10 cellular contexts compared by ENCODE assay signal in the genomic region with DNA sequence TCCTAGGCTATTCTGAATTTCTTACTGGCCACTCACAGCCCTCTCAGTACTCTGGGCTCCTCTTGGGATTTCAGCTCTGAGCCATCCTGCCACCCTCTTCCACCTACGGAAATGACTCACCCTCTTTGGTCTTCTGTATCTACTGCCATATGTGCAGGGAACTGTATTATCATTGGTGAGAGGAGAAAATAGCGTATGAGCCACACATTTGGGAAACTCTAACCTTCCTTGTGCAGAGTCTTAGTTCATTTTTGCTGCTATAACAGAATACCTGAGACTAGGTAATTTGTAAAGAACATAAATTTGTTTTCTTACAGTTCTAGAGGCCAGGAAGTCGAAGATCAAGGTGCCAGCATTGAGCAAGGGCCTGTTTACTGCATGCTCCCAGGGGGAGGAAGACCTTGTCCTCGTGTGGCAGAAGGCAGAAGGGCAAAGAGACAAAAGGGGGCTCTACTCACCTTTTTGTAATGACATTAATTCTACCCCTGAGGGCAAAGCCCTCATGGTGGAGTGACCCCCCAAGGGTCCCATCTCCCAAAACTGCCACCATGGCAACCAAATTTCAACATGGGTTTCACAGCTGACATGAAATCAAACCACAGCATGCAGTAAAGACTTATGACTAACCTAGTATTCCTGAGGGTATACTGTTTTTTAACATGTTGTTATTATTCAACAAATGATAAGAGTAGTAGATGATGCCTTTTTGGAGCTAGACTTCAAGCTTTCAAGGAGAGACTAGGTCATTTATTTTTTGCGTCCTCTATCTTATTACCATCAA.
DNase-seq lines count a peak whose midpoint lies in the region; ATAC-seq, FAIRE-seq and TF ChIP-seq lines count a peak whose summit lies in the region.
"Had no signal": no experiment of that assay in that cellular context is flagged by ENCODE, and none has a peak within 500 bp of the region (broad histone marks: within the 10 kb centered on the region; RNA-seq: fewer than 3 reads in every experiment).

No MANE protein-coding gene starts in this region.

- H4K20me1 ChIP-seq in keratinocyte (ENCODE audit: control insufficient read depth, extremely low read depth, insufficient read depth, low read length): no peaks in the 10 kb centered on the region

- no peaks in the 10 kb centered on the region for H3K9me3 ChIP-seq in CD4-positive, CD25-positive, alpha-beta regulatory T cell (ENCODE audit: control insufficient read depth in 2 of 2, low read length in 2 of 2)
- no peaks in the 10 kb centered on the region for H3K9me3 ChIP-seq in HUES6 (ENCODE audit: control insufficient read depth, insufficient read depth, low read depth, low read length)
- no peaks in the 10 kb centered on the region for H3K9me3 ChIP-seq in keratinocyte (ENCODE audit: control insufficient read depth, low read depth, low read length)

- H3K4me3 Mint-ChIP-seq in CD4-positive, CD25-positive, alpha-beta regulatory T cell: peak overlapping the region in 2 of 4 donors; percentile 43 to 76
- H3K4me3 Mint-ChIP-seq in activated CD4-positive, alpha-beta memory T cell treated with anti-CD3 and anti-CD28 coated beads, Interleukin-2, amount 10 ng/mL, durations not matched to agents 7 days and 5 days: no peak overlapping the region

- peaks cover 0 to 2% (median 0%) of the 10 kb centered on the region in 7 donors for H3K9me3 Mint-ChIP-seq in CD4-positive, CD25-positive, alpha-beta regulatory T cell
- H3K9me3 Mint-ChIP-seq in activated CD4-positive, alpha-beta memory T cell treated with anti-CD3 and anti-CD28 coated beads, Interleukin-2, amount 10 ng/mL, durations not matched to agents 7 days and 5 days: no peaks in the 10 kb centered on the region

- no peaks in the 10 kb centered on the region for H3K27me3 Mint-ChIP-seq in CD4-positive, CD25-positive, alpha-beta regulatory T cell
- H3K27me3 Mint-ChIP-seq in activated CD4-positive, alpha-beta memory T cell treated with anti-CD3 and anti-CD28 coated beads, Interleukin-2, amount 10 ng/mL, durations not matched to agents 7 days and 5 days: no peaks in the 10 kb centered on the region

- H2AFZ ChIP-seq in keratinocyte (ENCODE audit: control insufficient read depth, low read length): no peak overlapping the region

- POLR2A ChIA-PET in activated CD4-positive, alpha-beta memory T cell treated with anti-CD3 and anti-CD28 coated beads, Interleukin-2, amount 10 ng/mL, durations not matched to agents 7 days and 5 days (lab: Charles Lee): interaction anchor here (1.1 kb wide), 1 partner anchor 13 kb away, joined by 3 read pairs; no protein-coding TSS in a partner anchor

- CTCF ChIA-PET in activated CD4-positive, alpha-beta memory T cell treated with anti-CD3 and anti-CD28 coated beads, Interleukin-2, amount 10 ng/mL, durations not matched to agents 7 days and 5 days (lab: Charles Lee): interaction anchor here (1.0 kb wide), 1 partner anchor 26 kb away, joined by 4 read pairs; no protein-coding TSS in a partner anchor

- H3K4me1 ChIP-seq in CD4-positive, CD25-positive, alpha-beta regulatory T cell (ENCODE audit: control insufficient read depth, insufficient read depth, low read length, poor library complexity, severe bottlenecking): peaks cover 4% of the 10 kb centered on the region
- H3K4me1 ChIP-seq in HUES6 (ENCODE audit: control insufficient read depth, insufficient read depth, low read length) (peaks cover 30% of the 10 kb centered on the region), keratinocyte (ENCODE audit: control insufficient read depth, extremely low read depth, insufficient read depth, low read length) (peaks cover 17% of the 10 kb centered on the region)

- ATAC-seq in CD4-positive, CD25-positive, alpha-beta regulatory T cell (ENCODE audit: low read depth in 2 of 2): peak; percentile 47 to 62
- no peak for ATAC-seq in GM19455 (IDR thresholded peaks at IDR 0.05; ENCODE audit: unreplicated experiment)
- ATAC-seq in GM21619 (IDR thresholded peaks at IDR 0.05; ENCODE audit: unreplicated experiment): no peak

- H3K36me3 ChIP-seq in CD4-positive, CD25-positive, alpha-beta regulatory T cell (ENCODE audit: control insufficient read depth, insufficient read depth, low read length): peaks cover 2% of the 10 kb centered on the region
- no peaks in the 10 kb centered on the region for H3K36me3 ChIP-seq in HUES6 (ENCODE audit: control insufficient read depth, insufficient read depth, low read length)
- no peaks in the 10 kb centered on the region for H3K36me3 ChIP-seq in keratinocyte (ENCODE audit: control insufficient read depth in 2 of 2, extremely low read depth in 1 of 2, insufficient read depth in 2 of 2, low read length in 2 of 2)

- no peaks in the 10 kb centered on the region for H3K27me3 ChIP-seq in CD4-positive, CD25-positive, alpha-beta regulatory T cell (ENCODE audit: control insufficient read depth, insufficient read depth, low read length)
- no peaks in the 10 kb centered on the region for H3K27me3 ChIP-seq in HUES6 (ENCODE audit: control insufficient read depth, insufficient read depth, low read length)
- H3K27me3 ChIP-seq in keratinocyte (ENCODE audit: control insufficient read depth, extremely low read depth, insufficient read depth, low read length): no peaks in the 10 kb centered on the region

- peak in 1 of 3 donors; percentile 28 for DNase-seq in CD4-positive, CD25-positive, alpha-beta regulatory T cell
- DNase-seq in activated CD4-positive, alpha-beta memory T cell treated with anti-CD3 and anti-CD28 coated beads, Interleukin-2, amount 10 ng/mL, durations not matched to agents 7 days and 5 days: no peak
- DNase-seq in keratinocyte (ENCODE audit: low read depth, low spot score) (no peak), GOT3 (lab: John Stamatoyannopoulos, UW) (no peak), nucleus accumbens (lab: John Stamatoyannopoulos, UW) (no peak)
- DNase-seq: activated CD4-positive, CD25-positive, alpha-beta regulatory T cell; stimulated activated naive CD4-positive, alpha-beta T cell treated with Interleukin-2 at 50 U/mL for 16 hours had no signal

- no peak overlapping the region for H3K9ac ChIP-seq in HUES6 (ENCODE audit: low read length)
- no peak overlapping the region for H3K9ac ChIP-seq in keratinocyte (ENCODE audit: control insufficient read depth, extremely low read depth, insufficient read depth, low read length)

- peaks cover 5 to 70% (median 40%) of the 10 kb centered on the region in 4 donors for H3K4me1 Mint-ChIP-seq in CD4-positive, CD25-positive, alpha-beta regulatory T cell
- peaks cover 44% of the 10 kb centered on the region for H3K4me1 Mint-ChIP-seq in activated CD4-positive, alpha-beta memory T cell treated with anti-CD3 and anti-CD28 coated beads, Interleukin-2, amount 10 ng/mL, durations not matched to agents 7 days and 5 days

- no peak overlapping the region for H3K4me3 ChIP-seq in CD4-positive, CD25-positive, alpha-beta regulatory T cell (ENCODE audit: low read depth, low read length)
- H3K4me3 ChIP-seq in HUES6 (ENCODE audit: low read depth, low read length) (no peak overlapping the region), keratinocyte (ENCODE audit: control insufficient read depth in 2 of 3, extremely low read depth in 1 of 3, insufficient read depth in 2 of 3, low read depth in 1 of 3, low read length in 3 of 3) (no peak overlapping the region)

- peaks cover 36% of the 10 kb centered on the region for H3K36me3 Mint-ChIP-seq in CD4-positive, CD25-positive, alpha-beta regulatory T cell
- peaks cover 38% of the 10 kb centered on the region for H3K36me3 Mint-ChIP-seq in activated CD4-positive, alpha-beta memory T cell treated with anti-CD3 and anti-CD28 coated beads, Interleukin-2, amount 10 ng/mL, durations not matched to agents 7 days and 5 days (ENCODE audit: low read depth)

- H3K4me2 ChIP-seq in keratinocyte (ENCODE audit: control insufficient read depth, extremely low read depth, insufficient read depth, low read depth, low read length): peak overlapping the region; percentile 62

- H3K79me2 ChIP-seq in keratinocyte (ENCODE audit: control insufficient read depth, insufficient read depth, low read length): no peaks in the 10 kb centered on the region

- H3K27ac ChIP-seq in CD4-positive, CD25-positive, alpha-beta regulatory T cell (ENCODE audit: insufficient read depth, low read length, poor library complexity, severe bottlenecking): no peak overlapping the region
- H3K27ac ChIP-seq in HUES6 (ENCODE audit: low read depth, low read length) (peak overlapping the region; percentile 38), keratinocyte (ENCODE audit: control insufficient read depth, insufficient read depth, low read length) (peak overlapping the region; percentile 55)

- dilution Hi-C loops in keratinocyte (cut with MboI; ENCODE audit: extremely low pct_ligation_motif_present, low sequenced_read_pairs): no loop called here

- no peak for TF ChIP-seq CTCF in keratinocyte (optimal IDR thresholded peaks at IDR 0.05 in 1 of 3, IDR thresholded peaks at IDR 0.05 in 1 of 3, conservative IDR thresholded peaks at IDR 0.05 in 1 of 3; ENCODE audit: extremely low read depth in 1 of 3, insufficient read depth in 2 of 3, low read length in 3 of 3)

- H3K9me1 ChIP-seq in keratinocyte (ENCODE audit: control insufficient read depth, extremely low read depth, insufficient read depth, low read length): peaks cover 3% of the 10 kb centered on the region

- FAIRE-seq in keratinocyte (lab: Jason Lieb, UNC): peak; percentile 52

- peak overlapping the region; percentile 24 to 58 (median 57) for H3K27ac Mint-ChIP-seq in CD4-positive, CD25-positive, alpha-beta regulatory T cell
- peak overlapping the region; percentile 66 for H3K27ac Mint-ChIP-seq in activated CD4-positive, alpha-beta memory T cell treated with anti-CD3 and anti-CD28 coated beads, Interleukin-2, amount 10 ng/mL, durations not matched to agents 7 days and 5 days

Comparison
In these comparisons a context has a peak if more than half of its experiments do, and no peak if none do; other contexts are left out.
1. ATAC-seq: peak in CD4-positive, CD25-positive, alpha-beta regulatory T cell (2 of 2); none in GM19455 (single experiment) and GM21619 (single experiment).